Comparison of ENCODE assay signal across 26 cellular contexts in the genomic region with DNA sequence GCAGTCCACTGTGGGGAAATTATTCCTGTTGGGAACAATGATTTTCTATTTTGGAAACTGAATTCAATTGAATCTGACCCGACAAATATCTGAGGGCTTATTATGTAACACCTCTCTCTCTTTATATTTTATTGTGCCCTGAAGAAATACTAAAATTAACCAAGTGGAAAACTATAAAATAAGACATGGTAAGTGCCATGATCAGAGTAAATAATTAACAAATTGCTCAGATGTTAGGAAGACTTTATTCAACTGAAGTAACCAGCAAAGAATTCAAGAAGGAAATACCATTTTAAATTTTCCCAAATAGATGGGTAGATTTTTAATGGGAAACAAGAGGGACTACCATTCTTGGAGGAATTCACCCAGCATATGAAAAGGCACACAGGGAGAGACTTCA.
"Had no signal": no experiment of that assay in that cellular context is flagged by ENCODE, and none has a peak within 500 bp of the region (broad histone marks: within the 10 kb centered on the region; RNA-seq: fewer than 3 reads in every experiment).

No MANE protein-coding gene starts in this region.

- ATAC-seq: esophagus mucosa; gastrocnemius medialis; heart left ventricle; left colon; left ventricle myocardium superior; lower lobe of right lung; naive thymus-derived CD8-positive, alpha-beta T cell; right lobe of liver; stimulated activated naive B cell treated with anti-CD40 and anti-IgM and Interleukin-4, amounts not matched to agents 10 μg/mL and 1 μg/mL and 100 μg/mL, for 72 hours had no signal

- H3K4me1 ChIP-seq: gastrocnemius medialis, heart left ventricle, lower lobe of right lung, prostate gland, right lobe of liver, upper lobe of left lung had no signal

- H3K4me3 ChIP-seq: dorsolateral prefrontal cortex, gastrocnemius medialis, heart left ventricle, hepatocyte, lower lobe of right lung, prostate gland, right lobe of liver, thoracic aorta, tibial nerve, upper lobe of left lung had no signal

- H3K36me3 ChIP-seq: gastrocnemius medialis, heart left ventricle, lower lobe of right lung, neutrophil, prostate gland, right lobe of liver, thoracic aorta, tibial nerve, upper lobe of left lung had no signal

- H3K27ac ChIP-seq: dorsolateral prefrontal cortex, gastrocnemius medialis, heart left ventricle, hepatocyte, lower lobe of right lung, neutrophil, prostate gland, right lobe of liver, thoracic aorta, tibial nerve, upper lobe of left lung had no signal

- H3K9me3 ChIP-seq: gastrocnemius medialis, lower lobe of right lung, neutrophil, prostate gland, right lobe of liver, thoracic aorta, tibial nerve, upper lobe of left lung had no signal

- H3K27me3 ChIP-seq: dorsolateral prefrontal cortex, gastrocnemius medialis, heart left ventricle, hepatocyte, neutrophil, right lobe of liver, tibial nerve, upper lobe of left lung had no signal

- DNase-seq: caudate nucleus; dorsolateral prefrontal cortex; effector CD4-positive, alpha-beta T cell; foreskin fibroblast; gastrocnemius medialis; heart left ventricle; islet precursor cell; left colon; left ventricle myocardium superior; lower lobe of right lung; naive thymus-derived CD8-positive, alpha-beta T cell; retina; right lobe of liver; small intestine; stimulated activated CD4-positive, alpha-beta T cell treated with anti-CD3 and anti-CD28 coated beads, Interleukin-15, amount 100 ng/mL, for 24 hours; stimulated activated CD4-positive, alpha-beta T cell treated with anti-CD3 and anti-CD28 coated beads, Interleukin-2, amount 100 ng/mL, for 48 hours; stimulated activated naive B cell treated with anti-CD40 and anti-IgM and Interleukin-4, amounts not matched to agents 10 μg/mL and 1 μg/mL and 100 μg/mL, for 72 hours; upper lobe of left lung had no signal

- FAIRE-seq: colon, small intestine, urothelium cell line had no signal
